Comparison of ENCODE assay signal across 8 cellular contexts in the genomic region with DNA sequence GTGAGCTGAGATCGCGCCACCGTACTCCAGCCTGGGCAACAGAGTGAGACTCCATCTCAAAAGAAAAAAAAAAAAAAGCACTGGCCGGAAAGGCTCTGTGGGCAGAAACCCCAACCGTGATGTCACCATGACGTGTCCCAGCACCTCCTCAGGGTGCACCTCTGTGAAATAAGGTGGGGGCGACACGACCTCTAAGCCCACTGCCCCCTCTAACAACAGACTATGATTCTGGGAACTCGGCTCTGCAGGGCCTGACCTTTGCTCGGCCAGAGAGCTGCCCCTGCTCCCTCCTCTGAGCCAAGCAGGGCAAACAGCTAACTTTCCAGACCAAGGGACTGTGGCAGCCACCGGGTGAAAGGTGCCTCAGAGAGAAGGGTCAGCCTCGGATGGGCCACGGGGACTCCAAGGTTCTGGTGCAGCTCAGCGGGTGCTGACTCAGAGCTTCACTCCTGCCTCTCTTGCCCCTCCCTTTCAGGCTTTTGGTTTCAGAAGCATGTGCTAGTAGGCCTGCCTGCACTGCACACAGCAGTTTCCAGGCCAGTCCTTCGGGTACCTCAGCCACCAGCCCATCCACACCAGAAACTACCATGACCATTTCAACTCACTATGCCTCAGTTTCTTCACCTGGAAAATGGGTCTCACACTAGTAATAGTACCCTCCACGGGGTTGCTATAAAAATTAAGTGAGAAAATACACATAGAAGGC. TPM values are rescaled to one million over a fixed set of nuclear protein-coding genes. Genes with fewer than 3 reads are reported as not detected.
DNase-seq lines count a peak whose midpoint lies in the region; ATAC-seq and TF ChIP-seq lines count a peak whose summit lies in the region.

No MANE protein-coding gene starts in this region.

- no peak overlapping the region for H3K4me3 ChIP-seq in fibroblast of villous mesenchyme (ENCODE audit: low read depth, low read length)

- DNase-seq in HT1080 (ENCODE audit: low read depth) (peak; percentile 79), fibroblast of villous mesenchyme (ENCODE audit: low read depth) (peak; percentile 86), nephron progenitor cell (no peak), DMS53 (lab: John Stamatoyannopoulos, UW) (no peak), cerebellar cortex (ENCODE audit: low spot score) (no peak)
- peak; percentile 73 to 77 for DNase-seq in activated T-cell treated with anti-CD3 and anti-CD28 coated beads, Interleukin-2, amount 50 U/mL, for 48 hours
- peak in 2 of 3 donors; percentile 48 to 57 for DNase-seq in stimulated activated CD4-positive, alpha-beta T cell treated with anti-CD3 and anti-CD28 coated beads, Interleukin-12 subunit alpha, Interleukin-12 subunit beta, amount 100 ng/mL, for 48 hours (ENCODE audit: low read depth in 2 of 3, low spot score in 1 of 3)

- ATAC-seq in GM19372 (IDR thresholded peaks at IDR 0.05; ENCODE audit: low read depth, unreplicated experiment) = peak; percentile 46

- H3K27me3 Mint-ChIP-seq in nephron progenitor cell (ENCODE audit: low read depth, poor library complexity) = no peaks in the 10 kb centered on the region

- H3K4me1 Mint-ChIP-seq in nephron progenitor cell = peaks cover 55% of the 10 kb centered on the region

- H3K36me3 Mint-ChIP-seq in nephron progenitor cell (ENCODE audit: low read depth) = no peaks in the 10 kb centered on the region

- TF ChIP-seq CTCF in fibroblast of villous mesenchyme (IDR thresholded peaks at IDR 0.05; ENCODE audit: insufficient read depth, low read depth, low read length) (no peak), nephron progenitor cell (IDR thresholded peaks at IDR 0.05) (no peak)

- no peak overlapping the region for H3K4me3 Mint-ChIP-seq in nephron progenitor cell

- no peaks in the 10 kb centered on the region for H3K9me3 Mint-ChIP-seq in nephron progenitor cell

- no peak overlapping the region for H3K27ac Mint-ChIP-seq in nephron progenitor cell

RNA-seq across cellular contexts. Expression of a gene that starts 8.0 kb away (rescaled TPM):
- 78.7 and 93.7 TPM in 2 replicates for total RNA-seq in HT1080 (2014; rRNA removed; shearing (Covaris generic))
- 92.2 and 95.5 TPM in 2 replicates for polyA plus RNA-seq in HT1080 (2015; cell fraction: cytosol; rRNA removed)
- polyA plus RNA-seq in HT1080 (2015; cell fraction: nucleus; rRNA removed) = 75.0 and 75.4 TPM in 2 replicates
- 123 and 136 TPM in 2 replicates for total RNA-seq in fibroblast of villous mesenchyme

RNA-seq across cellular contexts. Expression of a gene that starts 13.9 kb away (rescaled TPM):
- total RNA-seq in HT1080 (2014; rRNA removed; shearing (Covaris generic)) = 41.6 and 42.2 TPM in 2 replicates
- polyA plus RNA-seq in HT1080 (2015; cell fraction: cytosol; rRNA removed) = 28.0 and 35.4 TPM in 2 replicates
- 16.6 and 18.6 TPM in 2 replicates for polyA plus RNA-seq in HT1080 (2015; cell fraction: nucleus; rRNA removed)
- 26.1 and 26.8 TPM in 2 replicates for total RNA-seq in fibroblast of villous mesenchyme

RNA-seq across cellular contexts. Expression of a gene that starts 14.3 kb away (rescaled TPM):
- total RNA-seq in HT1080 (2014; rRNA removed; shearing (Covaris generic)) = 226 and 244 TPM in 2 replicates
- polyA plus RNA-seq in HT1080 (2015; cell fraction: cytosol; rRNA removed) = 213 and 235 TPM in 2 replicates
- polyA plus RNA-seq in HT1080 (2015; cell fraction: nucleus; rRNA removed) = 163 and 207 TPM in 2 replicates
- 104 and 110 TPM in 2 replicates for total RNA-seq in fibroblast of villous mesenchyme

RNA-seq across cellular contexts. Expression of a gene that starts 23.4 kb away (rescaled TPM):
- 0.05 TPM in 1 of 2 replicates, not detected in the other for total RNA-seq in HT1080 (2014; rRNA removed; shearing (Covaris generic))
- polyA plus RNA-seq in HT1080 (2015; cell fraction: cytosol; rRNA removed) = not detected in 2 replicates
- 0.06 TPM in 1 of 2 replicates, not detected in the other for polyA plus RNA-seq in HT1080 (2015; cell fraction: nucleus; rRNA removed)
- under 0.01 TPM in 1 of 2 replicates, not detected in the other for total RNA-seq in fibroblast of villous mesenchyme

Comparison
In these comparisons a context has a peak if more than half of its experiments do, and no peak if none do; other contexts are left out.
1. DNase-seq: peak in HT1080 (single experiment), activated T-cell treated with anti-CD3 and anti-CD28 coated beads, Interleukin-2, amount 50 U/mL, for 48 hours (2 of 2), fibroblast of villous mesenchyme (single experiment) and stimulated activated CD4-positive, alpha-beta T cell treated with anti-CD3 and anti-CD28 coated beads, Interleukin-12 subunit alpha, Interleukin-12 subunit beta, amount 100 ng/mL, for 48 hours (2 of 3); none in nephron progenitor cell (single experiment), DMS53 (single experiment) and cerebellar cortex (single experiment).